Comparison of ENCODE assay signal across 26 cellular contexts in genomic region chr5:10485897-10486296, GRCh38. TPM values are rescaled to one million over a fixed set of nuclear protein-coding genes. Genes with fewer than 3 reads are reported as not detected.
DNase-seq lines count a peak whose midpoint lies in the region; ATAC-seq and TF ChIP-seq lines count a peak whose summit lies in the region.
"Had no signal": no experiment of that assay in that cellular context is flagged by ENCODE, and none has a peak within 500 bp of the region (broad histone marks: within the 10 kb centered on the region; RNA-seq: fewer than 3 reads in every experiment).

No MANE protein-coding gene starts in this region.

- WGBS in endodermal cell (ENCODE audit: insufficient coverage in 1 of 2, insufficient read length in 1 of 2), 2 experiments: 91 to 93% methylated on average over 6 to 10 of the region's 10 CpGs
- WGBS in upper lobe of left lung, 2 donors: 72 to 81% methylated on average over 7 to 8 of the region's 10 CpGs

- H3K27me3 Mint-ChIP-seq in endodermal cell (ENCODE audit: insufficient read depth) (peaks cover 32% of the 10 kb centered on the region), immature natural killer cell (ENCODE audit: low read depth in 3 of 3) (peaks cover 0 to 2% (median 1%) of the 10 kb centered on the region in 3 donors), WTC11 (ENCODE audit: low read depth) (peaks cover 12% of the 10 kb centered on the region)

- H3K4me3 ChIP-seq in HEK293 (ENCODE audit: low read depth, low read length) (no peak overlapping the region), endodermal cell (ENCODE audit: low read length) (no peak overlapping the region), lower lobe of right lung (no peak overlapping the region), upper lobe of left lung (no peak overlapping the region)
- H3K4me3 ChIP-seq: skin epidermis, uterus had no signal

- TF ChIP-seq POLR2A in upper lobe of left lung (IDR thresholded peaks at IDR 0.05): no peak

- CTCF ChIA-PET in HEK293 (lab: Yijun Ruan, JAX): interaction anchor here (0.6 to 1.1 kb wide), 3 partner anchors 16 to 136 kb away, joined by 3 read pairs; no protein-coding TSS in a partner anchor
- CTCF ChIA-PET in WTC11 (lab: Charles Lee): interaction anchor here (0.7 to 2.5 kb wide), 2 partner anchors 12 to 18 kb away, joined by 4 to 10 read pairs; no protein-coding TSS in a partner anchor

- H3K4me1 Mint-ChIP-seq in endodermal cell (peaks cover 57% of the 10 kb centered on the region), immature natural killer cell (peaks cover 28 to 30% of the 10 kb centered on the region in 2 donors), WTC11 (peaks cover 28% of the 10 kb centered on the region)

- H3K27ac Mint-ChIP-seq in endodermal cell: peak overlapping the region; percentile 41
- H3K27ac Mint-ChIP-seq in immature natural killer cell: no peak overlapping the region
- no peak overlapping the region for H3K27ac Mint-ChIP-seq in WTC11
- H3K27ac Mint-ChIP-seq: activated naive CD8-positive, alpha-beta T cell treated with anti-CD3 and anti-CD28 coated beads for 36 hours; H9; natural killer cell; T-cell had no signal

- H3K9ac ChIP-seq in endodermal cell (ENCODE audit: extremely low read depth, low read length, poor library complexity, severe bottlenecking): no peak overlapping the region

- H3K4me3 Mint-ChIP-seq in endodermal cell (no peak overlapping the region), immature natural killer cell (no peak overlapping the region), WTC11 (no peak overlapping the region)
- H3K4me3 Mint-ChIP-seq: activated naive CD8-positive, alpha-beta T cell treated with anti-CD3 and anti-CD28 coated beads for 36 hours; activated T-cell treated with anti-CD3 and anti-CD28 coated beads, Interleukin-2, amount 50 U/mL, for 4 hours; H9; natural killer cell; T-cell had no signal

- intact Hi-C loops in lower lobe of right lung (cut with DNase I): no loop called here

- H3K4me1 ChIP-seq in HEK293 (ENCODE audit: control insufficient read depth, insufficient read depth, low read length) (peaks cover 8% of the 10 kb centered on the region), endodermal cell (ENCODE audit: control insufficient read depth, insufficient read depth, low read length) (no peaks in the 10 kb centered on the region), lower lobe of right lung (peaks cover 32% of the 10 kb centered on the region), upper lobe of left lung (peaks cover 15 to 38% (median 30%) of the 10 kb centered on the region in 4 donors)
- H3K4me1 ChIP-seq: uterus had no signal

- no peaks in the 10 kb centered on the region for H3K9me3 ChIP-seq in HEK293 (ENCODE audit: control insufficient read depth, insufficient read depth, low read depth, low read length)
- peaks cover 12% of the 10 kb centered on the region for H3K9me3 ChIP-seq in endodermal cell (ENCODE audit: control insufficient read depth, low read length)
- no peaks in the 10 kb centered on the region for H3K9me3 ChIP-seq in lower lobe of right lung
- H3K9me3 ChIP-seq in upper lobe of left lung: no peaks in the 10 kb centered on the region
- H3K9me3 ChIP-seq: uterus had no signal

- POLR2A ChIA-PET in HEK293 (lab: Yijun Ruan, JAX): interaction anchor here (0.7 to 1.2 kb wide), 6 partner anchors 65 to 1553 kb away, joined by 3 to 5 read pairs (median 4); no protein-coding TSS in a partner anchor
- POLR2A ChIA-PET in WTC11 (lab: Charles Lee): no interaction called here

- DNase-seq in endodermal cell (no peak), lower lobe of right lung (no peak), upper lobe of left lung (peak in 1 of 2 donors; percentile 65), immature natural killer cell (no peak), WTC11 (ENCODE audit: low spot score) (no peak)
- DNase-seq in activated CD8-positive, alpha-beta memory T cell treated with anti-CD3 and anti-CD28 coated beads, Interleukin-2, amount 50 U/mL, for 4 hours: no peak
- DNase-seq: activated CD4-positive, alpha-beta T cell treated with anti-CD3 and anti-CD28 coated beads, Interleukin-2, amount 50 U/mL, for 1 hour; activated gamma-delta T cell; activated naive CD8-positive, alpha-beta T cell treated with anti-CD3 and anti-CD28 coated beads for 36 hours; activated T-cell treated with anti-CD3 and anti-CD28 coated beads, Interleukin-2, amount 50 U/mL, for 4 hours; COR-L47; DMS79 treated with DMSO at 0.1 percent for 48 hours; H9; Karpas-422; natural killer cell; NCI-H1436 treated with DMSO at 0.1 percent for 48 hours; NCI-H345; NCI-H748 treated with DMSO at 0.1 percent for 48 hours; occipital lobe; stimulated activated naive CD4-positive, alpha-beta T cell; T-cell; uterus had no signal

- peak overlapping the region; percentile 75 for H3K27ac ChIP-seq in HEK293 (ENCODE audit: extremely low read depth, low read depth, low read length)
- H3K27ac ChIP-seq in endodermal cell (ENCODE audit: low read depth, low read length): no peak overlapping the region
- H3K27ac ChIP-seq in lower lobe of right lung: peak overlapping the region; percentile 27
- H3K27ac ChIP-seq in upper lobe of left lung: peak overlapping the region in 3 of 4 donors; percentile 16 to 65 (median 48)
- H3K27ac ChIP-seq: HL-60, skin epidermis, uterus had no signal

- H3K9me3 Mint-ChIP-seq in endodermal cell (peaks cover 10% of the 10 kb centered on the region), immature natural killer cell (no peaks in the 10 kb centered on the region), WTC11 (peaks cover 6% of the 10 kb centered on the region)
- H3K9me3 Mint-ChIP-seq: activated naive CD8-positive, alpha-beta T cell treated with anti-CD3 and anti-CD28 coated beads for 36 hours; activated T-cell treated with anti-CD3 and anti-CD28 coated beads, Interleukin-2, amount 50 U/mL, for 4 hours; H9; natural killer cell; T-cell had no signal

- H3K27me3 ChIP-seq in endodermal cell (ENCODE audit: control insufficient read depth, insufficient read depth, low read length, poor library complexity, severe bottlenecking) (peaks cover 10% of the 10 kb centered on the region), lower lobe of right lung (ENCODE audit: low read depth) (no peaks in the 10 kb centered on the region), upper lobe of left lung (no peaks in the 10 kb centered on the region)
- H3K27me3 ChIP-seq: uterus had no signal

- H3K36me3 Mint-ChIP-seq in endodermal cell (ENCODE audit: low read depth) (no peaks in the 10 kb centered on the region), immature natural killer cell (peaks cover 4 to 7% (median 5%) of the 10 kb centered on the region in 3 donors), WTC11 (no peaks in the 10 kb centered on the region)
- H3K36me3 Mint-ChIP-seq: activated naive CD8-positive, alpha-beta T cell treated with anti-CD3 and anti-CD28 coated beads for 36 hours; natural killer cell; T-cell had no signal

- H3K36me3 ChIP-seq in HEK293 (ENCODE audit: control insufficient read depth in 2 of 2, insufficient read depth in 1 of 2, low read length in 2 of 2) (no peaks in the 10 kb centered on the region), endodermal cell (ENCODE audit: control insufficient read depth, insufficient read depth, low read length) (no peaks in the 10 kb centered on the region), lower lobe of right lung (no peaks in the 10 kb centered on the region), upper lobe of left lung (no peaks in the 10 kb centered on the region)
- H3K36me3 ChIP-seq: uterus had no signal

- TF ChIP-seq EP300 in upper lobe of left lung (IDR thresholded peaks at IDR 0.05): no peak

- ATAC-seq in lower lobe of right lung: peak in 1 of 2 donors; percentile 34
- peak in 1 of 2 donors; percentile 32 for ATAC-seq in upper lobe of left lung (ENCODE audit: low FRiP score in 2 of 2)
- ATAC-seq in WTC11: no peak
- ATAC-seq: activated T-cell treated with anti-CD3 and anti-CD28 coated beads, Interleukin-2, amount 50 U/mL, for 4 hours; T-cell had no signal

- TF ChIP-seq CTCF in HEK293 (tag by site-specific recombination; IDR thresholded peaks at IDR 0.05) (no peak), endodermal cell (conservative IDR thresholded peaks at IDR 0.05) (no peak), lower lobe of right lung (IDR thresholded peaks at IDR 0.05) (no peak), upper lobe of left lung (IDR thresholded peaks at IDR 0.05) (no peak), WTC11 (IDR thresholded peaks at IDR 0.05) (no peak)

TF ChIP-seq in HEK293, 187 proteins besides CTCF, POLR2A, EP300 and RAD21 (continues in another document):
- TF ChIP-seq ZNF18 (tag by site-specific recombination; IDR thresholded peaks at IDR 0.05) (peak; percentile 39; the same call in 1 of the 2 replicates), ZSCAN30 (tag by site-specific recombination; IDR thresholded peaks at IDR 0.05) (no peak)

TF ChIP-seq in WTC11, 78 proteins besides CTCF, POLR2A, EP300 and RAD21 (continues in another document):
- TF ChIP-seq RORB (CRISPR knock-in tag; IDR thresholded peaks at IDR 0.05): no peak
- TF ChIP-seq, protein P1, sequence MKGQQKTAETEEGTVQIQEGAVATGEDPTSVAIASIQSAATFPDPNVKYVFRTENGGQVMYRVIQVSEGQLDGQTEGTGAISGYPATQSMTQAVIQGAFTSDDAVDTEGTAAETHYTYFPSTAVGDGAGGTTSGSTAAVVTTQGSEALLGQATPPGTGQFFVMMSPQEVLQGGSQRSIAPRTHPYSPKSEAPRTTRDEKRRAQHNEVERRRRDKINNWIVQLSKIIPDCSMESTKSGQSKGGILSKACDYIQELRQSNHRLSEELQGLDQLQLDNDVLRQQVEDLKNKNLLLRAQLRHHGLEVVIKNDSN (CRISPR knock-in tag; IDR thresholded peaks at IDR 0.05): no peak
- no peak for TF ChIP-seq SOX15 (CRISPR knock-in tag; IDR thresholded peaks at IDR 0.05)
- TF ChIP-seq HMGA2 (CRISPR knock-in tag; IDR thresholded peaks at IDR 0.05): no peak
- no peak for TF ChIP-seq ZNF219 (CRISPR knock-in tag; IDR thresholded peaks at IDR 0.05; ENCODE audit: borderline replicate concordance)
- TF ChIP-seq ZNF138 (CRISPR knock-in tag; conservative IDR thresholded peaks at IDR 0.05): no peak

RNA-seq across cellular contexts. Expression of gene ROPN1L, which starts 44.2 kb away (rescaled TPM):
- total RNA-seq in endodermal cell (under 1 TPM in 1 of 2 donors, not detected in 1; 0.70 TPM), lower lobe of right lung (11.5 TPM), upper lobe of left lung (10 to 100 TPM in 4 of 6 donors, 1 to 10 TPM in 1, under 1 TPM in 1; 0.89 to 70.3 (median 13.6) TPM), WTC11 (2021) (0.27 TPM in 1 of 3 replicates, not detected in the others)
- 0.21 TPM for polyA plus RNA-seq in endodermal cell (2013, experiment 1 of 2)
- 0.62 TPM for polyA plus RNA-seq in endodermal cell (2013, experiment 2 of 2)
- polyA plus RNA-seq in immature natural killer cell: 1 to 10 TPM; 4.3 to 9.1 (median 5.8) TPM
- total RNA-seq: activated naive CD8-positive, alpha-beta T cell treated with anti-CD3 and anti-CD28 coated beads for 36 hours; bronchial epithelial cell had no signal
